Comparison of ENCODE assay signal across 17 cellular contexts in the genomic region with DNA sequence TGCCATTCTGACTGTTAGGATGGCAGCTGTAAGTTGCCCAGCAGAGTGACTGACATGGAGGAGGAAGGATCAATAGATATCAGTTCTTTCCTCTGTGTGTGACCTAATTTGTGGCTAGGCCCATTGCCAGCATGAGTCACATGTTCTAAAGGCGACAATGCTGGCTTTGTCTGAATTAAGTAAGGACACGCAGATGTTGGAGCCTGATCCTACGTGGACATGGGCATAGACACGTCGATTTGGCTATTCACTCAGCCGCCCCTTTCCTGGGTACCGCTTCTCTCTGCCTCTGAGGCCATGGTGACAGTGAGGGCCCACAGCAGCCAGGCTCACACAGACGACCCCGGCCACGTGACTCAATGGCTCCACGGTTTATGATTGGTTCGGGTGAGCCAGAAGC. TPM values are rescaled to one million over a fixed set of nuclear protein-coding genes. Genes with fewer than 3 reads are reported as not detected.
DNase-seq lines count a peak whose midpoint lies in the region; ATAC-seq and TF ChIP-seq lines count a peak whose summit lies in the region.
"Had no signal": no experiment of that assay in that cellular context is flagged by ENCODE, and none has a peak within 500 bp of the region (broad histone marks: within the 10 kb centered on the region; RNA-seq: fewer than 3 reads in every experiment).

No MANE protein-coding gene starts in this region.

- H3K27ac ChIP-seq in upper lobe of right lung: no peak overlapping the region
- H3K27ac ChIP-seq: 22Rv1, adrenal gland, KMS-11, neural progenitor cell had no signal

- ATAC-seq in sciatic nerve (peak; percentile 67), GM18505 (IDR thresholded peaks at IDR 0.05; ENCODE audit: unreplicated experiment) (no peak), GM21423 (IDR thresholded peaks at IDR 0.05; ENCODE audit: unreplicated experiment) (no peak), upper lobe of right lung (no peak)
- ATAC-seq: CD8-positive, alpha-beta T cell; left cardiac atrium had no signal

- H3K27me3 ChIP-seq in upper lobe of right lung: no peaks in the 10 kb centered on the region
- H3K27me3 ChIP-seq: adrenal gland, neural progenitor cell, tibial nerve had no signal

- H3K9me3 ChIP-seq in upper lobe of right lung: no peaks in the 10 kb centered on the region
- H3K9me3 ChIP-seq: adrenal gland, tibial nerve had no signal

- no peaks in the 10 kb centered on the region for H3K4me1 ChIP-seq in upper lobe of right lung
- H3K4me1 ChIP-seq: adrenal gland, tibial nerve had no signal

- no peak for TF ChIP-seq POLR2A in GM18505 (IDR thresholded peaks at IDR 0.05; ENCODE audit: borderline replicate concordance, extremely low read depth, insufficient read depth, insufficient read length)

- no peaks in the 10 kb centered on the region for H3K36me3 ChIP-seq in upper lobe of right lung
- H3K36me3 ChIP-seq: adrenal gland, tibial nerve had no signal

- TF ChIP-seq CTCF in upper lobe of right lung (IDR thresholded peaks at IDR 0.05): no peak

- DNase-seq in DMS153 (lab: John Stamatoyannopoulos, UW): peak; percentile 71
- no peak for DNase-seq in DMS153 treated with DMSO at 0.1 percent for 48 hours (lab: John Stamatoyannopoulos, UW; ENCODE audit: unreplicated experiment)
- DNase-seq in SHP77 (lab: John Stamatoyannopoulos, UW): peak; percentile 16 to 72
- DNase-seq in head of caudate nucleus: peak; percentile 11 to 85 (median 64)
- DNase-seq in sciatic nerve (ENCODE audit: low spot score): no peak
- no peak for DNase-seq in upper lobe of right lung
- DNase-seq: activated CD4-positive, CD25-positive, alpha-beta regulatory T cell; adrenal gland; CD8-positive, alpha-beta T cell; left cardiac atrium; NCI-H1930 had no signal

- intact Hi-C loops in head of caudate nucleus (cut with DNase I): no loop called here
- intact Hi-C loops in sciatic nerve (cut with DNase I): no loop called here
- intact Hi-C loops in upper lobe of right lung (cut with DNase I): no loop called here

- H3K4me3 ChIP-seq in upper lobe of right lung: no peak overlapping the region
- H3K4me3 ChIP-seq: adrenal gland, neural progenitor cell, tibial nerve had no signal

RNA-seq across cellular contexts. Expression of a gene that starts 16.3 kb away (rescaled TPM):
- 0.40 TPM for total RNA-seq in sciatic nerve
- 0.93 TPM for total RNA-seq in upper lobe of right lung
- total RNA-seq: CD8-positive, alpha-beta T cell; tibial nerve had no signal

Comparison
In these comparisons a context has a peak if more than half of its experiments do, and no peak if none do; other contexts are left out.
1. DNase-seq: peak in DMS153 (single experiment), SHP77 (2 of 2) and head of caudate nucleus (42 of 42); none in DMS153 treated with DMSO at 0.1 percent for 48 hours (single experiment), sciatic nerve (single experiment) and upper lobe of right lung (single experiment).